In genomic region chr13:40776681-40777165, GRCh38 we compare ENCODE assay signal across 1 cellular context.
TF ChIP-seq lines count a peak whose summit lies in the region.

No MANE protein-coding gene starts in this region.

TF ChIP-seq in K562, 482 proteins besides CTCF, POLR2A, EP300 and RAD21 (continued from another document):
- TF ChIP-seq CHD7 (IDR thresholded peaks at IDR 0.05; ENCODE audit: low read depth, low read length): no peak
